1 cellular context compared by ENCODE assay signal in the genomic region with DNA sequence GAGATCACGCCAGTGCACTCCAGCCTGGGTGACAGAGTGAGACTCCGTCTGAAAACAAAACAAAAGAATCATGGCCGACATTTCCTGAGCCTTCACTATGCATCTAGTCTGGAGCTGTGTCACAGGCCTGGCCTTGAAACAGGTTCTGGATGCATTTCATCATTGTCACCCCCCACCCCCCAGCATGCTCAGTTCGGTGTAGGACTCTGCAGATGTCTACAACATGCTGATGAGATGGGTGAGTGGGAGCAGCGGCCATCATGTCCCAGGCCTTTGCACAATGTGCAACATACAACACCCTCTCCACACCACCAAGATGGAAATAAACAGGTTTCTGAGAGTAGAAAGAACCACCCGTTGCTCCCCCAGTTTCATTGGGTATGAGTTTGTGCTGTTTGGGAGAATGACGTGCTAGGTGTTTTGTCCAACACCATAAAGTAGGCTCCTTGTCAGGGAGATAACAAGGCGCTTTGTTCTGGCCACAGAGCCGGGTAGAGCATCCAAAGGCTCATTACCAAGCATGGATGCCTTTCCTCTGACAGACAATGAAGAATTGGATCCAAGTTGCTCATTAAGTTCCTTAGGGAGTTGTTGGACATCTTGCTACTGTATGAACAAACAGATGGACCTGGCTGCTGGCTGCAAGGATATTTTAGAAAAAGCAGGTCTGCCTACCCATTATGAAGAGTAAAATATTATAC.
TF ChIP-seq lines count a peak whose summit lies in the region.

No MANE protein-coding gene starts in this region.

TF ChIP-seq in GM12891, 5 proteins besides CTCF, POLR2A, EP300 and RAD21 (continued from another document):
- TF ChIP-seq PAX5 (IDR thresholded peaks at IDR 0.05; ENCODE audit: insufficient read depth, low read length, severe bottlenecking) (no peak), POU2F2 (IDR thresholded peaks at IDR 0.05; ENCODE audit: low read depth, low read length) (no peak)
